Comparison of ENCODE assay signal across 19 cellular contexts in genomic region chr9:72772641-72773040, GRCh38.
DNase-seq lines count a peak whose midpoint lies in the region; ATAC-seq and TF ChIP-seq lines count a peak whose summit lies in the region.
"Had no signal": no experiment of that assay in that cellular context is flagged by ENCODE, and none has a peak within 500 bp of the region (broad histone marks: within the 10 kb centered on the region; RNA-seq: fewer than 3 reads in every experiment).

No MANE protein-coding gene starts in this region.

- H3K9ac ChIP-seq in IMR-90 (ENCODE audit: low read depth, low read length): no peak overlapping the region

- no peaks in the 10 kb centered on the region for H3K4me1 ChIP-seq in IMR-90 (ENCODE audit: control insufficient read depth, insufficient read depth, low read length)

- BruUV-seq in IMR-90 (replicated peaks; lab: Mats Ljungman, UMichigan): no TSS peak

- TF ChIP-seq RAD21 in IMR-90 (IDR thresholded peaks at IDR 0.05; ENCODE audit: low read length): no peak

- TF ChIP-seq CTCF in IMR-90 (conservative IDR thresholded peaks at IDR 0.05; ENCODE audit: low read depth, low read length) (no peak), fibroblast of villous mesenchyme (IDR thresholded peaks at IDR 0.05; ENCODE audit: insufficient read depth, low read depth, low read length) (no peak)

- CTCF ChIA-PET in IMR-90 (lab: Yijun Ruan, JAX): interaction anchor here (0.9 kb wide), 1 partner anchor 22 kb away, joined by 3 read pairs; no protein-coding TSS in a partner anchor

- in situ Hi-C loops in IMR-90 (cut with MboI; ENCODE audit: low sequenced_read_pairs): no loop called here

- DNase-seq in IMR-90: peak; percentile 7
- peak; percentile 19 for DNase-seq in amniotic epithelial cell (ENCODE audit: low read depth)
- peak; percentile 2 for DNase-seq in fibroblast of villous mesenchyme (ENCODE audit: low read depth)
- DNase-seq in DMS53 treated with DMSO at 0.1 percent for 48 hours (lab: John Stamatoyannopoulos, UW; ENCODE audit: unreplicated experiment): no peak
- DNase-seq in NCI-H2081 treated with DMSO at 0.1 percent for 48 hours (lab: John Stamatoyannopoulos, UW): no peak
- no peak for DNase-seq in MV-4-11 (lab: John Stamatoyannopoulos, UW)
- DNase-seq: DMS79; KG1; NCI-H1092; NCI-H1436 treated with DMSO at 0.1 percent for 48 hours; NCI-H2029 treated with DMSO at 0.1 percent for 48 hours; NCI-H446 treated with DMSO at 0.1 percent for 48 hours; NCI-H69; NK-92 treated with Interleukin-12 subunit alpha and Interleukin-12 subunit beta, amount 100 ng/mL, for 24 hours had no signal

- TF ChIP-seq POLR2A in IMR-90 (IDR thresholded peaks at IDR 0.05; ENCODE audit: low read depth, low read length): no peak

- H3K18ac ChIP-seq in IMR-90 (ENCODE audit: low read depth, low read length): no peak overlapping the region

- H3K36me3 ChIP-seq in IMR-90 (ENCODE audit: control insufficient read depth, insufficient read depth, low read length): no peaks in the 10 kb centered on the region

- no peak overlapping the region for H3K23ac ChIP-seq in IMR-90 (ENCODE audit: low read depth, low read length)

- H2AFZ ChIP-seq in IMR-90 (replicated peaks; ENCODE audit: low read length, poor library complexity): no peak overlapping the region

- H4K8ac ChIP-seq in IMR-90 (ENCODE audit: low read depth in 2 of 2, low read length in 2 of 2): no peak overlapping the region

- POLR2A ChIA-PET in IMR-90 (lab: Charles Lee; ENCODE audit: unreplicated experiment): no interaction called here

- no peak overlapping the region for H4K5ac ChIP-seq in IMR-90 (ENCODE audit: low read depth, low read length)

- H3K14ac ChIP-seq in IMR-90 (replicated peaks; ENCODE audit: low read depth, low read length): no peak overlapping the region

- no peaks in the 10 kb centered on the region for H3K9me3 ChIP-seq in IMR-90 (ENCODE audit: control insufficient read depth, insufficient read depth, low read length)

- H3K79me1 ChIP-seq in IMR-90 (ENCODE audit: low read depth in 1 of 2, low read length in 2 of 2): no peaks in the 10 kb centered on the region

- no peak overlapping the region for H2BK120ac ChIP-seq in IMR-90 (ENCODE audit: low read depth, low read length)

- H2BK20ac ChIP-seq in IMR-90 (ENCODE audit: low read depth, low read length): no peak overlapping the region

- H3K27ac ChIP-seq in IMR-90 (ENCODE audit: insufficient read depth, low read length): no peak overlapping the region
- H3K27ac ChIP-seq: C4-2B had no signal

- H4K20me1 ChIP-seq in IMR-90 (ENCODE audit: insufficient read depth, low read length): no peaks in the 10 kb centered on the region

- WGBS in IMR-90 (ENCODE audit: extremely low coverage in 2 of 2, insufficient read length in 1 of 2), 2 experiments: no CpG with 5 or more reads among the region's 1 CpG

- no peak overlapping the region for H2AK9ac ChIP-seq in IMR-90 (replicated peaks; ENCODE audit: low read depth, low read length, poor library complexity)

- H2AK5ac ChIP-seq in IMR-90 (ENCODE audit: low read depth, low read length): no peak overlapping the region

- H2BK5ac ChIP-seq in IMR-90 (ENCODE audit: low read depth, low read length, poor library complexity, severe bottlenecking): no peak overlapping the region

- H3K56ac ChIP-seq in IMR-90 (ENCODE audit: extremely low read depth, insufficient read depth, low read length): no peak overlapping the region

- H4K91ac ChIP-seq in IMR-90 (ENCODE audit: insufficient read depth, low read depth, low read length): no peak overlapping the region

- no peaks in the 10 kb centered on the region; the same call in 1 of the 2 replicates for H3K27me3 ChIP-seq in IMR-90 (ENCODE audit: control insufficient read depth, insufficient read depth, low read length)

- H2BK15ac ChIP-seq in IMR-90 (ENCODE audit: low read depth, low read length): no peak overlapping the region

- H3K4me2 ChIP-seq in IMR-90 (ENCODE audit: low read depth, low read length): no peak overlapping the region

- intact Hi-C loops in IMR-90 (cut with micrococcal nuclease): no loop called here

- no peaks in the 10 kb centered on the region for H3K9me1 ChIP-seq in IMR-90 (ENCODE audit: insufficient read depth, low read length)

- H3K4ac ChIP-seq in IMR-90 (ENCODE audit: low read depth, low read length): no peak overlapping the region

- dilution Hi-C loops in IMR-90 (cut with HindIII; ENCODE audit: low sequenced_read_pairs, unreplicated experiment): no loop called here

- no peak overlapping the region for H3K4me3 ChIP-seq in IMR-90 (ENCODE audit: insufficient read depth, low read depth, low read length)
- H3K4me3 ChIP-seq in fibroblast of villous mesenchyme (ENCODE audit: low read depth, low read length): no peak overlapping the region
- H3K4me3 ChIP-seq: SK-N-MC had no signal

- no peak for ATAC-seq in IMR-90 (ENCODE audit: low read depth)
- no peak for ATAC-seq in GM18909 (IDR thresholded peaks at IDR 0.05; ENCODE audit: poor library complexity, unreplicated experiment)
- ATAC-seq: HepG2, Right ventricle myocardium inferior had no signal

TF ChIP-seq in IMR-90, 13 proteins besides CTCF, POLR2A, EP300 and RAD21:
- TF ChIP-seq CHD1 (IDR thresholded peaks at IDR 0.05; ENCODE audit: low read depth, low read length): no peak
- TF ChIP-seq SMC3 (IDR thresholded peaks at IDR 0.05; ENCODE audit: low read depth, low read length): no peak
- no peak for TF ChIP-seq MXI1 (IDR thresholded peaks at IDR 0.05; ENCODE audit: borderline replicate concordance, low read depth, low read length)
- TF ChIP-seq MAZ (IDR thresholded peaks at IDR 0.05; ENCODE audit: borderline replicate concordance, low read depth, low read length): no peak
- TF ChIP-seq BHLHE40 (IDR thresholded peaks at IDR 0.05; ENCODE audit: low read depth, low read length): no peak
- no peak for TF ChIP-seq FOS (IDR thresholded peaks at IDR 0.05; ENCODE audit: low read depth, low read length)
- TF ChIP-seq NFE2L2 (IDR thresholded peaks at IDR 0.05; ENCODE audit: low read depth, low read length): no peak
- no peak for TF ChIP-seq MAFK (IDR thresholded peaks at IDR 0.05; ENCODE audit: low read depth, low read length)
- no peak for TF ChIP-seq CEBPB (IDR thresholded peaks at IDR 0.05; ENCODE audit: low read depth, low read length)
- no peak for TF ChIP-seq USF2 (IDR thresholded peaks at IDR 0.05; ENCODE audit: low read depth, low read length)
- no peak for TF ChIP-seq RFX5 (IDR thresholded peaks at IDR 0.05; ENCODE audit: low read depth, low read length)
- no peak for TF ChIP-seq ELK1 (IDR thresholded peaks at IDR 0.05; ENCODE audit: borderline replicate concordance, low read depth, low read length)
- no peak for TF ChIP-seq RCOR1 (IDR thresholded peaks at IDR 0.05; ENCODE audit: insufficient replicate concordance, low read length)

Comparison
In these comparisons a context has a peak if more than half of its experiments do, and no peak if none do; other contexts are left out.
1. DNase-seq: peak in IMR-90 (single experiment), amniotic epithelial cell (single experiment) and fibroblast of villous mesenchyme (single experiment); none in DMS53 treated with DMSO at 0.1 percent for 48 hours (single experiment), NCI-H2081 treated with DMSO at 0.1 percent for 48 hours (single experiment) and MV-4-11 (single experiment).